In the genomic region with DNA sequence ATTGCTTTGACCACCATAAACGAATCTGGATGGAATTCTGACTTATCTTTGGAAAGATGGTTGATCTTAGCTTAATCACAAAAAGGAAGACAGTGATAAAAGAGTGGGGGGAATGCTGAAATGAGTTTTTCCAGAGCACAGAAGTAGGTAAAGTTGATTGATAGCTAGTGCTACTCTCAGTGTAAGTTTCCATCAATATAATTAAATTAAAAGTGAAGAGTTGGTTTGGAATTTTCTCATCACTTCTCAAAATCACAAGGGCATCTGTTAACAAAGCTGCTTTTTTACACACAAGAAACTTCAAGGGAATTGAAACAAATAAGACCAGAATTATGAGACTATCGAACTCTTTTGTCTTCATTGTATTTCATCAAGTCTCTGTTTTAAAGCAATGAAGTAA, we compare ENCODE assay signal across 26 cellular contexts.
"Had no signal": no experiment of that assay in that cellular context is flagged by ENCODE, and none has a peak within 500 bp of the region (broad histone marks: within the 10 kb centered on the region; RNA-seq: fewer than 3 reads in every experiment).

No MANE protein-coding gene starts in this region.

- H3K27me3 ChIP-seq: stomach, suprapubic skin, testis, thyroid gland, tibial artery, tibial nerve, transverse colon, upper lobe of left lung, upper lobe of right lung, uterus, vagina had no signal

- H3K9me3 ChIP-seq: suprapubic skin, testis, thoracic aorta, thyroid gland, tibial artery, tibial nerve, transverse colon, upper lobe of left lung, upper lobe of right lung, uterus, vagina had no signal

- H3K27ac ChIP-seq: stomach, suprapubic skin, testis, thoracic aorta, thyroid gland, tibial artery, tibial nerve, transverse colon, upper lobe of left lung, upper lobe of right lung, uterus, vagina had no signal

- H3K4me3 ChIP-seq: stomach, suprapubic skin, testis, thoracic aorta, thyroid gland, tibial artery, tibial nerve, transverse colon, upper lobe of left lung, upper lobe of right lung, uterus, vagina had no signal

- H3K36me3 ChIP-seq: stomach, suprapubic skin, thoracic aorta, thyroid gland, tibial artery, tibial nerve, transverse colon, upper lobe of left lung, upper lobe of right lung, uterus, vagina had no signal

- H3K4me1 ChIP-seq: stomach, suprapubic skin, testis, thyroid gland, tibial artery, tibial nerve, transverse colon, upper lobe of left lung, upper lobe of right lung, uterus, vagina had no signal

- DNase-seq: stimulated activated CD4-positive, alpha-beta T cell treated with anti-CD3 and anti-CD28 coated beads, Interleukin-2, amount 100 ng/mL, for 48 hours; stimulated activated CD4-positive, alpha-beta T cell treated with anti-CD3 and anti-CD28 coated beads, Interleukin-4, amount 100 ng/mL, for 1 hour; stimulated activated CD4-positive, alpha-beta T cell treated with anti-CD3 and anti-CD28 coated beads, Interleukin-4, amount 100 ng/mL, for 24 hours; stimulated activated CD4-positive, alpha-beta T cell treated with anti-CD3 and anti-CD28 coated beads, Interleukin-4, amount 100 ng/mL, for 4 hours; stimulated activated CD8-positive, alpha-beta memory T cell treated with anti-CD3 and anti-CD28 coated beads, Interleukin-4, amount 100 ng/mL, for 48 hours; stimulated activated naive B cell treated with anti-CD40 and anti-IgM and Interleukin-4, amounts not matched to agents 10 μg/mL and 1 μg/mL and 100 μg/mL, for 72 hours; stimulated activated naive CD4-positive, alpha-beta T cell; stimulated activated naive CD4-positive, alpha-beta T cell treated with Interleukin-2 at 50 U/mL for 16 hours; stimulated activated naive CD8-positive, alpha-beta T cell treated with anti-CD3 and anti-CD28 coated beads, Interleukin-15, amount 100 ng/mL, for 72 hours; stimulated activated naive CD8-positive, alpha-beta T cell treated with anti-CD3 and anti-CD28 coated beads, Interleukin-15, Interleukin-2, amounts not matched to agents 100 U/mL and 50 U/mL, for 24 hours; stomach; substantia nigra; testis; thyroid gland; tibial artery; transverse colon; trophoblast cell; upper lobe of left lung; upper lobe of right lung; uterus had no signal

- ATAC-seq: stimulated activated effector memory CD8-positive, alpha-beta T cell treated with anti-CD3 and anti-CD28 coated beads, Interleukin-12 subunit alpha, Interleukin-12 subunit beta, amount 100 ng/mL, for 72 hours; stimulated activated memory B cell treated with anti-CD40 and anti-IgM and Interleukin-4, amounts not matched to agents 10 μg/mL and 1 μg/mL and 100 μg/mL, for 72 hours; stimulated activated naive B cell treated with anti-CD40 and anti-IgM and Interleukin-4, amounts not matched to agents 10 μg/mL and 1 μg/mL and 100 μg/mL, for 72 hours; stimulated activated naive CD8-positive, alpha-beta T cell treated with anti-CD3 and anti-CD28 coated beads, Interleukin-15, amount 100 ng/mL, for 72 hours; stimulated activated naive CD8-positive, alpha-beta T cell treated with anti-CD3 and anti-CD28 coated beads, Interleukin-15, Interleukin-2, amounts not matched to agents 100 U/mL and 50 U/mL, for 24 hours; upper lobe of right lung had no signal
